In the genomic region with DNA sequence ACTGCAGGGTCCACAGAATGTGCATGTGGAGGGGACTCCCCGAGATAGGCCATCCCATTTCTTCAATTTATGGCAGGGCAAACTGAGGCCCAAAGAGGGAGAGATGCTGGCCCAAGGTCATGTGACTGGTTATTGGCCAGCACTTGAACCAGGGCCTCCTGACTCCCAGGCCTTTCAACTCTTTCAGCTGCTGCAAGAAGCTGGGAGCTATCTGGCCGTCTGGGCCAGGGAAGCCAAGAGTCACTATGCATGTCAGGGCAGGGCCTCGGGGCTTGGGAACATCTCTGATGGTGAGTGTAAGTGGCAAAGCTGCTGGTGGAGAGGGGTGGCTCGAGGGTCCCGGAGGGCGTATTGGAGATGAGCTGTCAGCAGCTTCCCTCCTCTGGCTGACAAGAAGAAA, we compare ENCODE assay signal across 2 cellular contexts.
TF ChIP-seq lines count a peak whose summit lies in the region.

No MANE protein-coding gene starts in this region.

TF ChIP-seq in IMR-90, 13 proteins besides CTCF, POLR2A, EP300 and RAD21:
- TF ChIP-seq RCOR1 (IDR thresholded peaks at IDR 0.05; ENCODE audit: insufficient replicate concordance, low read length) (no peak), CEBPB (IDR thresholded peaks at IDR 0.05; ENCODE audit: low read depth, low read length) (no peak), SMC3 (IDR thresholded peaks at IDR 0.05; ENCODE audit: low read depth, low read length) (no peak), CHD1 (IDR thresholded peaks at IDR 0.05; ENCODE audit: low read depth, low read length) (no peak), FOS (IDR thresholded peaks at IDR 0.05; ENCODE audit: low read depth, low read length) (no peak), MAFK (IDR thresholded peaks at IDR 0.05; ENCODE audit: low read depth, low read length) (no peak)
- TF ChIP-seq, protein P1, sequence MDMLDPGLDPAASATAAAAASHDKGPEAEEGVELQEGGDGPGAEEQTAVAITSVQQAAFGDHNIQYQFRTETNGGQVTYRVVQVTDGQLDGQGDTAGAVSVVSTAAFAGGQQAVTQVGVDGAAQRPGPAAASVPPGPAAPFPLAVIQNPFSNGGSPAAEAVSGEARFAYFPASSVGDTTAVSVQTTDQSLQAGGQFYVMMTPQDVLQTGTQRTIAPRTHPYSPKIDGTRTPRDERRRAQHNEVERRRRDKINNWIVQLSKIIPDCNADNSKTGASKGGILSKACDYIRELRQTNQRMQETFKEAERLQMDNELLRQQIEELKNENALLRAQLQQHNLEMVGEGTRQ (IDR thresholded peaks at IDR 0.05; ENCODE audit: low read depth, low read length), result peak; percentile 37; the same call in 1 of the 2 replicates

TF ChIP-seq in endothelial cell of umbilical vein, 7 proteins besides CTCF, POLR2A, EP300 and RAD21:
- TF ChIP-seq JUN (IDR thresholded peaks at IDR 0.05; ENCODE audit: borderline replicate concordance, insufficient read depth, insufficient read length, low read depth) (no peak), MYC (IDR thresholded peaks at IDR 0.05; ENCODE audit: low read depth, low read length) (no peak), POLR2AphosphoS5 (IDR thresholded peaks at IDR 0.05; ENCODE audit: insufficient read depth, low read depth, low read length) (no peak), FOS (IDR thresholded peaks at IDR 0.05; ENCODE audit: borderline replicate concordance, insufficient read depth, low read length) (no peak)
- TF ChIP-seq, protein P2, sequence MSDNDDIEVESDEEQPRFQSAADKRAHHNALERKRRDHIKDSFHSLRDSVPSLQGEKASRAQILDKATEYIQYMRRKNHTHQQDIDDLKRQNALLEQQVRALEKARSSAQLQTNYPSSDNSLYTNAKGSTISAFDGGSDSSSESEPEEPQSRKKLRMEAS (IDR thresholded peaks at IDR 0.05; ENCODE audit: insufficient read depth, insufficient read length), result no peak
